8 cellular contexts compared by ENCODE assay signal in genomic region chr3:71064976-71065763, GRCh38.
A peak's percentile ranks its signal among the peaks of the same experiment; 100 is the strongest.
DNase-seq lines count a peak whose midpoint lies in the region; ATAC-seq and TF ChIP-seq lines count a peak whose summit lies in the region.

No MANE protein-coding gene starts in this region.

- H3K9me3 ChIP-seq in muscle layer of duodenum (ENCODE audit: control insufficient read depth in 1 of 2, low read length in 2 of 2), result no peaks in the 10 kb centered on the region

- no peaks in the 10 kb centered on the region for H4K20me1 ChIP-seq in GM23338 (replicated peaks; ENCODE audit: insufficient read depth)

- H3K4me3 Mint-ChIP-seq in GM23338, result peak overlapping the region; percentile 80
- H3K4me3 Mint-ChIP-seq in stimulated activated naive CD8-positive, alpha-beta T cell treated with anti-CD3 and anti-CD28 coated beads, Interleukin-15, amount 100 ng/mL, for 72 hours, result peak overlapping the region; percentile 77 to 89

- no peak for TF ChIP-seq CTCF in GM23338 (conservative IDR thresholded peaks at IDR 0.05; ENCODE audit: low read depth in 2 of 2)

- TF ChIP-seq POLR2A in erythroblast (IDR thresholded peaks at IDR 0.05; ENCODE audit: low read length), result no peak

- peak overlapping the region; percentile 66 for H3K4me3 ChIP-seq in GM23338
- peak overlapping the region; percentile 67 to 76 for H3K4me3 ChIP-seq in muscle layer of duodenum (ENCODE audit: low read depth in 1 of 2, low read length in 2 of 2)

- peak; percentile 73 for ATAC-seq in GM23338
- ATAC-seq in stimulated activated naive CD8-positive, alpha-beta T cell treated with anti-CD3 and anti-CD28 coated beads, Interleukin-15, amount 100 ng/mL, for 72 hours, result peak; percentile 4
- ATAC-seq in HG02884 (IDR thresholded peaks at IDR 0.05; ENCODE audit: unreplicated experiment), result no peak

- H3K4me2 ChIP-seq in GM23338, result peak overlapping the region; percentile 87

- DNase-seq in C1 segment of cervical spinal cord (lab: John Stamatoyannopoulos, UW) (peak in 11 of 14 donors; percentile 14 to 81 (median 63)), GM23338 (ENCODE audit: low spot score) (peak; percentile 78), NCI-H748 (lab: John Stamatoyannopoulos, UW; ENCODE audit: unreplicated experiment) (peak; percentile 91), erythroblast (lab: John Stamatoyannopoulos, UW) (peak; percentile 29 to 56)
- DNase-seq in activated T-cell treated with anti-CD3 and anti-CD28 coated beads, Interleukin-2, amount 50 U/mL, for 1 hour, result peak; percentile 82
- peak; percentile 56 to 66 for DNase-seq in stimulated activated naive CD8-positive, alpha-beta T cell treated with anti-CD3 and anti-CD28 coated beads, Interleukin-15, amount 100 ng/mL, for 72 hours

- H3K27me3 ChIP-seq in GM23338 (ENCODE audit: insufficient read depth) (peaks cover 19% of the 10 kb centered on the region; the same call in 1 of the 2 replicates), muscle layer of duodenum (ENCODE audit: low read depth, low read length) (no peaks in the 10 kb centered on the region)

- H3K4me1 Mint-ChIP-seq in GM23338, result peaks cover 65% of the 10 kb centered on the region
- H3K4me1 Mint-ChIP-seq in stimulated activated naive CD8-positive, alpha-beta T cell treated with anti-CD3 and anti-CD28 coated beads, Interleukin-15, amount 100 ng/mL, for 72 hours, result peaks cover 65% of the 10 kb centered on the region

- H3K4me1 ChIP-seq in GM23338 (ENCODE audit: insufficient read depth), result peaks cover 60% of the 10 kb centered on the region
- peaks cover 23 to 49% of the 10 kb centered on the region in 2 donors for H3K4me1 ChIP-seq in muscle layer of duodenum (ENCODE audit: control insufficient read depth in 1 of 2, insufficient read depth in 2 of 2, low read length in 2 of 2)

- no peaks in the 10 kb centered on the region for H3K9me2 ChIP-seq in GM23338 (ENCODE audit: insufficient read depth)

- peaks cover 13% of the 10 kb centered on the region for H3K27me3 Mint-ChIP-seq in GM23338 (ENCODE audit: insufficient read depth, low read depth, poor library complexity)
- no peaks in the 10 kb centered on the region for H3K27me3 Mint-ChIP-seq in stimulated activated naive CD8-positive, alpha-beta T cell treated with anti-CD3 and anti-CD28 coated beads, Interleukin-15, amount 100 ng/mL, for 72 hours

- H3K9me3 Mint-ChIP-seq in GM23338, result no peaks in the 10 kb centered on the region
- no peaks in the 10 kb centered on the region for H3K9me3 Mint-ChIP-seq in stimulated activated naive CD8-positive, alpha-beta T cell treated with anti-CD3 and anti-CD28 coated beads, Interleukin-15, amount 100 ng/mL, for 72 hours

- no peak overlapping the region for H3K27ac Mint-ChIP-seq in GM23338
- H3K27ac Mint-ChIP-seq in stimulated activated naive CD8-positive, alpha-beta T cell treated with anti-CD3 and anti-CD28 coated beads, Interleukin-15, amount 100 ng/mL, for 72 hours, result peak overlapping the region; percentile 93 to 97

- H3K36me3 ChIP-seq in GM23338 (ENCODE audit: insufficient read depth), result no peaks in the 10 kb centered on the region
- peaks cover 0 to 26% of the 10 kb centered on the region in 2 donors for H3K36me3 ChIP-seq in muscle layer of duodenum (ENCODE audit: control insufficient read depth in 1 of 2, insufficient read depth in 2 of 2, low read length in 2 of 2)

- H3K36me3 Mint-ChIP-seq in GM23338 (ENCODE audit: low read depth), result no peaks in the 10 kb centered on the region

- H3K27ac ChIP-seq in GM23338 (ENCODE audit: low read depth) (peak overlapping the region; percentile 82), muscle layer of duodenum (ENCODE audit: low read length) (peak overlapping the region; percentile 93)

- peaks cover 32% of the 10 kb centered on the region for H3K79me2 ChIP-seq in GM23338 (replicated peaks; ENCODE audit: insufficient read depth)

- H2AFZ ChIP-seq in GM23338, result peak overlapping the region; percentile 19; the same call in 1 of the 2 replicates

- H3F3A ChIP-seq in GM23338 (replicated peaks; ENCODE audit: low read depth), result no peaks in the 10 kb centered on the region

TF ChIP-seq in GM23338, 12 proteins besides CTCF, POLR2A, EP300 and RAD21 (continues in another document):
- TF ChIP-seq CREB1 (CRISPR knock-in tag; IDR thresholded peaks at IDR 0.05; ENCODE audit: low read depth), result no peak
- no peak for TF ChIP-seq STAT1 (IDR thresholded peaks at IDR 0.05; ENCODE audit: unreplicated experiment)
- TF ChIP-seq, protein P1, sequence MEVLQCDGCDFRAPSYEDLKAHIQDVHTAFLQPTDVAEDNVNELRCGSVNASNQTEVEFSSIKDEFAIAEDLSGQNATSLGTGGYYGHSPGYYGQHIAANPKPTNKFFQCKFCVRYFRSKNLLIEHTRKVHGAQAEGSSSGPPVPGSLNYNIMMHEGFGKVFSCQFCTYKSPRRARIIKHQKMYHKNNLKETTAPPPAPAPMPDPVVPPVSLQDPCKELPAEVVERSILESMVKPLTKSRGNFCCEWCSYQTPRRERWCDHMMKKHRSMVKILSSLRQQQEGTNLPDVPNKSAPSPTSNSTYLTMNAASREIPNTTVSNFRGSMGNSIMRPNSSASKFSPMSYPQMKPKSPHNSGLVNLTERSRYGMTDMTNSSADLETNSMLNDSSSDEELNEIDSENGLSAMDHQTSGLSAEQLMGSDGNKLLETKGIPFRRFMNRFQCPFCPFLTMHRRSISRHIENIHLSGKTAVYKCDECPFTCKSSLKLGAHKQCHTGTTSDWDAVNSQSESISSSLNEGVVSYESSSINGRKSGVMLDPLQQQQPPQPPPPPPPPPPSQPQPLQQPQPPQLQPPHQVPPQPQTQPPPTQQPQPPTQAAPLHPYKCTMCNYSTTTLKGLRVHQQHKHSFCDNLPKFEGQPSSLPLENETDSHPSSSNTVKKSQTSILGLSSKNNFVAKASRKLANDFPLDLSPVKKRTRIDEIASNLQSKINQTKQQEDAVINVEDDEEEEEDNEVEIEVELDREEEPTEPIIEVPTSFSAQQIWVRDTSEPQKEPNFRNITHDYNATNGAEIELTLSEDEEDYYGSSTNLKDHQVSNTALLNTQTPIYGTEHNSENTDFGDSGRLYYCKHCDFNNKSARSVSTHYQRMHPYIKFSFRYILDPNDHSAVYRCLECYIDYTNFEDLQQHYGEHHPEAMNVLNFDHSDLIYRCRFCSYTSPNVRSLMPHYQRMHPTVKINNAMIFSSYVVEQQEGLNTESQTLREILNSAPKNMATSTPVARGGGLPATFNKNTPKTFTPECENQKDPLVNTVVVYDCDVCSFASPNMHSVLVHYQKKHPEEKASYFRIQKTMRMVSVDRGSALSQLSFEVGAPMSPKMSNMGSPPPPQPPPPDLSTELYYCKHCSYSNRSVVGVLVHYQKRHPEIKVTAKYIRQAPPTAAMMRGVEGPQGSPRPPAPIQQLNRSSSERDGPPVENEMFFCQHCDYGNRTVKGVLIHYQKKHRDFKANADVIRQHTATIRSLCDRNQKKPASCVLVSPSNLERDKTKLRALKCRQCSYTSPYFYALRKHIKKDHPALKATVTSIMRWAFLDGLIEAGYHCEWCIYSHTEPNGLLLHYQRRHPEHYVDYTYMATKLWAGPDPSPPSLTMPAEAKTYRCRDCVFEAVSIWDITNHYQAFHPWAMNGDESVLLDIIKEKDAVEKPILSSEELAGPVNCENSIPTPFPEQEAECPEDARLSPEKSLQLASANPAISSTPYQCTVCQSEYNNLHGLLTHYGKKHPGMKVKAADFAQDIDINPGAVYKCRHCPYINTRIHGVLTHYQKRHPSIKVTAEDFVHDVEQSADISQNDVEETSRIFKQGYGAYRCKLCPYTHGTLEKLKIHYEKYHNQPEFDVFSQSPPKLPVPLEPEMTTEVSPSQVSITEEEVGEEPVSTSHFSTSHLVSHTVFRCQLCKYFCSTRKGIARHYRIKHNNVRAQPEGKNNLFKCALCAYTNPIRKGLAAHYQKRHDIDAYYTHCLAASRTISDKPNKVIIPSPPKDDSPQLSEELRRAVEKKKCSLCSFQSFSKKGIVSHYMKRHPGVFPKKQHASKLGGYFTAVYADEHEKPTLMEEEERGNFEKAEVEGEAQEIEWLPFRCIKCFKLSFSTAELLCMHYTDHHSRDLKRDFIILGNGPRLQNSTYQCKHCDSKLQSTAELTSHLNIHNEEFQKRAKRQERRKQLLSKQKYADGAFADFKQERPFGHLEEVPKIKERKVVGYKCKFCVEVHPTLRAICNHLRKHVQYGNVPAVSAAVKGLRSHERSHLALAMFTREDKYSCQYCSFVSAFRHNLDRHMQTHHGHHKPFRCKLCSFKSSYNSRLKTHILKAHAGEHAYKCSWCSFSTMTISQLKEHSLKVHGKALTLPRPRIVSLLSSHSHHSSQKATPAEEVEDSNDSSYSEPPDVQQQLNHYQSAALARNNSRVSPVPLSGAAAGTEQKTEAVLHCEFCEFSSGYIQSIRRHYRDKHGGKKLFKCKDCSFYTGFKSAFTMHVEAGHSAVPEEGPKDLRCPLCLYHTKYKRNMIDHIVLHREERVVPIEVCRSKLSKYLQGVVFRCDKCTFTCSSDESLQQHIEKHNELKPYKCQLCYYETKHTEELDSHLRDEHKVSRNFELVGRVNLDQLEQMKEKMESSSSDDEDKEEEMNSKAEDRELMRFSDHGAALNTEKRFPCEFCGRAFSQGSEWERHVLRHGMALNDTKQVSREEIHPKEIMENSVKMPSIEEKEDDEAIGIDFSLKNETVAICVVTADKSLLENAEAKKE (CRISPR knock-in tag; IDR thresholded peaks at IDR 0.05), result no peak
- TF ChIP-seq NANOG (IDR thresholded peaks at IDR 0.05; ENCODE audit: borderline replicate concordance), result no peak
- no peak for TF ChIP-seq ZNF331 (CRISPR knock-in tag; IDR thresholded peaks at IDR 0.05; ENCODE audit: low read depth)
